Comparison of ENCODE assay signal across 27 cellular contexts in the genomic region with DNA sequence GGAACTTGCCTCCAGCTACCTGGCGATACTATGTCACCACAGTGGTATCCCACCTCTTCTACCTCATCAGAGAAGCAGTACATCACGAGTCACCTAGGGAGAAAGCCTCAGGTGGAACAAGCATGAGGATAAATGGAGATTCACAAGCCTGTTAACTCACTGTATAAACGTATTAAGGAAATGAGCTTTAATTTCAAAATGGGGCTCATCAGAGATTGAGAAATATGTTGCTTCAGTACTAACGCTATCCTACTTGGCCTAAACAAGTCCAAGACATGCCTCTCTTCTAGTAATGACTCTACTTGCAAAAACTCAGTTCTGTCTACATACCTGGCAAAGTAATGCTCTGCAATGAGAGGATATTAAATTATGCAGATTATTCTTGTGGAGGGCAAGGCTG.
"Had no signal": no experiment of that assay in that cellular context is flagged by ENCODE, and none has a peak within 500 bp of the region (broad histone marks: within the 10 kb centered on the region; RNA-seq: fewer than 3 reads in every experiment).

No MANE protein-coding gene starts in this region.

- H3K4me3 Mint-ChIP-seq: activated CD4-positive, alpha-beta T cell treated with anti-CD3 and anti-CD28 coated beads for 36 hours; activated CD8-positive, alpha-beta T cell treated with anti-CD3 and anti-CD28 coated beads for 36 hours; activated naive CD8-positive, alpha-beta T cell treated with anti-CD3 and anti-CD28 coated beads, Interleukin-2, amount 50 U/mL, for 24 hours; T-cell had no signal

- DNase-seq: activated CD4-positive, alpha-beta T cell treated with anti-CD3 and anti-CD28 coated beads for 36 hours; activated CD4-positive, alpha-beta T cell treated with anti-CD3 and anti-CD28 coated beads, Interleukin-2, amount 50 U/mL, for 1 hour; activated CD8-positive, alpha-beta memory T cell treated with anti-CD3 and anti-CD28 coated beads, Interleukin-2, amount 50 U/mL, for 4 hours; activated CD8-positive, alpha-beta T cell treated with anti-CD3 and anti-CD28 coated beads for 36 hours; activated effector memory CD4-positive, alpha-beta T cell treated with anti-CD3 and anti-CD28 coated beads, Interleukin-2, amount 50 U/mL, for 16 hours; activated naive CD4-positive, alpha-beta T cell treated with Interleukin-2 at 50 U/mL for 16 hours; activated naive CD8-positive, alpha-beta T cell treated with anti-CD3 and anti-CD28 coated beads, Interleukin-2, amount 50 U/mL, for 24 hours; activated T-cell treated with anti-CD3 and anti-CD28 coated beads, Interleukin-2, amount 50 U/mL, for 1 hour; amygdala; cerebellar nuclear complex; KG1; MM.1S; NCI-H1105; NCI-H1436; NCI-H1694 treated with DMSO at 0.1 percent for 48 hours; NCI-H2029 treated with DMSO at 0.1 percent for 48 hours; NCI-H510A treated with DMSO at 0.1 percent for 48 hours; NCI-H69; NK-92 treated with Interleukin-12 subunit alpha and Interleukin-12 subunit beta, amount 100 ng/mL, for 24 hours; OCI-M1; RPMI8226; T-cell; WERI-Rb-1 had no signal

- H3K27ac Mint-ChIP-seq: activated CD4-positive, alpha-beta T cell treated with anti-CD3 and anti-CD28 coated beads for 36 hours; activated CD8-positive, alpha-beta T cell treated with anti-CD3 and anti-CD28 coated beads for 36 hours; activated naive CD8-positive, alpha-beta T cell treated with anti-CD3 and anti-CD28 coated beads, Interleukin-2, amount 50 U/mL, for 24 hours; T-cell had no signal

- H3K9me3 Mint-ChIP-seq: activated CD8-positive, alpha-beta T cell treated with anti-CD3 and anti-CD28 coated beads for 36 hours; activated naive CD4-positive, alpha-beta T cell treated with anti-CD3 and anti-CD28 coated beads, Interleukin-2, amount 50 U/mL, for 72 hours; activated naive CD8-positive, alpha-beta T cell treated with anti-CD3 and anti-CD28 coated beads, Interleukin-2, amount 50 U/mL, for 24 hours; T-cell had no signal

- H3K27me3 Mint-ChIP-seq: activated CD4-positive, alpha-beta T cell treated with anti-CD3 and anti-CD28 coated beads for 36 hours; activated CD8-positive, alpha-beta T cell treated with anti-CD3 and anti-CD28 coated beads for 36 hours; activated naive CD8-positive, alpha-beta T cell treated with anti-CD3 and anti-CD28 coated beads, Interleukin-2, amount 50 U/mL, for 24 hours; T-cell had no signal

- H3K4me3 ChIP-seq: SK-N-MC had no signal

- H3K27ac ChIP-seq: SK-N-MC, WERI-Rb-1 had no signal

- ATAC-seq: activated CD4-positive, alpha-beta T cell treated with anti-CD3 and anti-CD28 coated beads for 36 hours; activated CD8-positive, alpha-beta T cell treated with anti-CD3 and anti-CD28 coated beads for 36 hours; activated naive CD4-positive, alpha-beta T cell treated with anti-CD3 and anti-CD28 coated beads, Interleukin-2, amount 50 U/mL, for 72 hours; activated naive CD8-positive, alpha-beta T cell treated with anti-CD3 and anti-CD28 coated beads, Interleukin-2, amount 50 U/mL, for 24 hours; Panc1; Right ventricle myocardium inferior; T-cell had no signal
